ENCODE assay signal across 10 cellular contexts in the genomic region with DNA sequence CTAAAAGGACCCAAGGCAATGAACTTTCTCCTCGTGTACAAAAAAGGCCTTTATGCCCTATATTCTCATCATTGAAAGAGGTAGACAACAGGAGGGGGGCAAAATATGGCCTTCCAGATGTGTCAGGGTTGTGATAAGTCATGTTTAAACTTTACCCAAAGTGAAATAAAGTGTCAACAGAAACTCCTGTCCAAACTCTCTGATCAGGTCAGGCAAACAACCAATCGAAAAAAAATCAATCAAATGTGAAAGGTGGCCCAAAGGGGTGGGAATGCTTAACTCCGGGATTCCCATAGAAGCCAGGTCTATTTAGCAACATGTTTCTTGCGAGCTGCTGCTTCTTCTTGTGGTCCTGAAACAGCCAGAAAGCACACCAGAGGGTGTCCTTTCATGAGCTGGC.
"Had no signal": no experiment of that assay in that cellular context is flagged by ENCODE, and none has a peak within 500 bp of the region (broad histone marks: within the 10 kb centered on the region; RNA-seq: fewer than 3 reads in every experiment).

No MANE protein-coding gene starts in this region.

- H3K27ac Mint-ChIP-seq: HFFc6 had no signal

- DNase-seq: GM23248, GOT3, H7, HFFc6, IMR-90, KG1 had no signal

- H3K4me3 Mint-ChIP-seq: HFFc6 had no signal

- H3K36me3 ChIP-seq: HAP-1 had no signal

- H3K4me1 ChIP-seq: HAP-1 had no signal

- H3K9me3 ChIP-seq: HAP-1 had no signal

- H3K4me3 ChIP-seq: GM23248, HAP-1, K562 had no signal

- ATAC-seq: HCT116, K562 had no signal

- H3K27ac ChIP-seq: GM23248, HL-60 had no signal
